24 cellular contexts compared by ENCODE assay signal in genomic region chr18:74526478-74526877, GRCh38. TPM values are rescaled to one million over a fixed set of nuclear protein-coding genes. Genes with fewer than 3 reads are reported as not detected.
"Had no signal": no experiment of that assay in that cellular context is flagged by ENCODE, and none has a peak within 500 bp of the region (broad histone marks: within the 10 kb centered on the region; RNA-seq: fewer than 3 reads in every experiment).

No MANE protein-coding gene starts in this region.

- H3K36me3 ChIP-seq: breast epithelium had no signal

- H3K4me3 Mint-ChIP-seq: activated CD8-positive, alpha-beta T cell treated with anti-CD3 and anti-CD28 coated beads for 36 hours; activated naive CD4-positive, alpha-beta T cell treated with anti-CD3 and anti-CD28 coated beads, Interleukin-2, amount 10 ng/mL, durations not matched to agents 7 days and 5 days; activated naive CD8-positive, alpha-beta T cell treated with anti-CD3 and anti-CD28 coated beads for 36 hours; activated T-cell treated with anti-CD3 and anti-CD28 coated beads, Interleukin-2, amount 50 U/mL, for 72 hours; T-helper 1 cell treated with Interleukin-12 subunit alpha and Interleukin-12 subunit beta and Interleukin-4 antibody, amounts not matched to agents 30 μg/mL and 1 μg/mL, for 36 hours had no signal

- H3K4me1 ChIP-seq: breast epithelium had no signal

- DNase-seq: activated CD4-positive, alpha-beta T cell treated with anti-CD3 and anti-CD28 coated beads for 4 hours; activated CD8-positive, alpha-beta memory T cell treated with anti-CD3 and anti-CD28 coated beads, Interleukin-2, amount 50 U/mL, for 4 hours; activated CD8-positive, alpha-beta T cell treated with anti-CD3 and anti-CD28 coated beads for 36 hours; activated gamma-delta T cell treated with Interleukin-2 at 50 U/mL for 16 hours; activated naive CD4-positive, alpha-beta T cell treated with anti-CD3 and anti-CD28 coated beads, Interleukin-2, amount 10 ng/mL, durations not matched to agents 7 days and 5 days; activated naive CD8-positive, alpha-beta T cell treated with anti-CD3 and anti-CD28 coated beads for 36 hours; activated T-cell treated with anti-CD3 and anti-CD28 coated beads, Interleukin-2, amount 50 U/mL, for 72 hours; central memory CD4-positive, alpha-beta T cell; Kasumi-1; NCI-H1048; NCI-H2029; NCI-H2107; NCI-H2171 treated with DMSO at 0.1 percent for 48 hours; NCI-H345; NCI-H510A; NCI-H526 treated with DMSO at 0.1 percent for 48 hours; NK-92 treated with Interleukin-12 subunit alpha and Interleukin-12 subunit beta, amount 100 ng/mL, for 24 hours; OCI-M1; SHP77 treated with DMSO at 0.1 percent for 48 hours had no signal

- H3K27ac Mint-ChIP-seq: activated CD8-positive, alpha-beta T cell treated with anti-CD3 and anti-CD28 coated beads for 36 hours; activated naive CD4-positive, alpha-beta T cell treated with anti-CD3 and anti-CD28 coated beads, Interleukin-2, amount 10 ng/mL, durations not matched to agents 7 days and 5 days; activated naive CD8-positive, alpha-beta T cell treated with anti-CD3 and anti-CD28 coated beads for 36 hours; activated T-cell treated with anti-CD3 and anti-CD28 coated beads, Interleukin-2, amount 50 U/mL, for 72 hours; activated T-helper 2 cell treated with anti-CD3 and anti-CD28 coated beads, Interferon-gamma antibody, Interleukin-2, Interleukin-4, amounts not matched to agents 10 μg/mL and 5 μg/mL and 100 μg/mL, durations not matched to agents 14 hours and 24 hours and 36 hours; T-helper 1 cell treated with Interleukin-12 subunit alpha and Interleukin-12 subunit beta and Interleukin-4 antibody, amounts not matched to agents 30 μg/mL and 1 μg/mL, for 36 hours had no signal

- H3K27ac ChIP-seq: breast epithelium had no signal

- H3K4me3 ChIP-seq: breast epithelium, K562 had no signal

- H3K36me3 Mint-ChIP-seq: activated naive CD4-positive, alpha-beta T cell treated with anti-CD3 and anti-CD28 coated beads, Interleukin-2, amount 10 ng/mL, durations not matched to agents 7 days and 5 days had no signal

- H3K9me3 ChIP-seq: breast epithelium had no signal

- H3K27me3 Mint-ChIP-seq: activated CD8-positive, alpha-beta T cell treated with anti-CD3 and anti-CD28 coated beads for 36 hours had no signal

- H3K9me3 Mint-ChIP-seq: activated CD8-positive, alpha-beta T cell treated with anti-CD3 and anti-CD28 coated beads for 36 hours; activated naive CD4-positive, alpha-beta T cell treated with anti-CD3 and anti-CD28 coated beads, Interleukin-2, amount 10 ng/mL, durations not matched to agents 7 days and 5 days; activated naive CD8-positive, alpha-beta T cell treated with anti-CD3 and anti-CD28 coated beads for 36 hours; activated T-cell treated with anti-CD3 and anti-CD28 coated beads, Interleukin-2, amount 50 U/mL, for 72 hours; activated T-helper 2 cell treated with anti-CD3 and anti-CD28 coated beads, Interferon-gamma antibody, Interleukin-2, Interleukin-4, amounts not matched to agents 10 μg/mL and 5 μg/mL and 100 μg/mL, durations not matched to agents 14 hours and 24 hours and 36 hours; T-helper 1 cell treated with Interleukin-12 subunit alpha and Interleukin-12 subunit beta and Interleukin-4 antibody, amounts not matched to agents 30 μg/mL and 1 μg/mL, for 36 hours had no signal

- H3K27me3 ChIP-seq: breast epithelium had no signal

- ATAC-seq: activated CD4-positive, CD25-positive, alpha-beta regulatory T cell treated with anti-CD3 and anti-CD28 coated beads, Interleukin-2, amount 50 U/mL, for 24 hours; activated CD8-positive, alpha-beta T cell treated with anti-CD3 and anti-CD28 coated beads for 36 hours; activated T-cell treated with anti-CD3 and anti-CD28 coated beads, Interleukin-2, amount 50 U/mL, for 72 hours; K562 had no signal

- H3K4me1 Mint-ChIP-seq: activated naive CD4-positive, alpha-beta T cell treated with anti-CD3 and anti-CD28 coated beads, Interleukin-2, amount 10 ng/mL, durations not matched to agents 7 days and 5 days; activated naive CD8-positive, alpha-beta T cell treated with anti-CD3 and anti-CD28 coated beads for 36 hours had no signal

RNA-seq across cellular contexts. Expression of gene CNDP1, which starts 7.8 kb away (rescaled TPM):
- total RNA-seq: activated CD8-positive, alpha-beta T cell treated with anti-CD3 and anti-CD28 coated beads for 36 hours; activated naive CD8-positive, alpha-beta T cell treated with anti-CD3 and anti-CD28 coated beads for 36 hours; K562 had no signal
- polyA plus RNA-seq: K562 had no signal
